ENCODE assay signal across 14 cellular contexts in genomic region chr6:150236544-150236943, GRCh38.
"Had no signal": no experiment of that assay in that cellular context is flagged by ENCODE, and none has a peak within 500 bp of the region (broad histone marks: within the 10 kb centered on the region; RNA-seq: fewer than 3 reads in every experiment).

No MANE protein-coding gene starts in this region.

- H3K27ac Mint-ChIP-seq: activated CD4-positive, alpha-beta memory T cell treated with anti-CD3 and anti-CD28 coated beads, Interleukin-2, amount 10 ng/mL, durations not matched to agents 7 days and 5 days; activated naive CD8-positive, alpha-beta T cell treated with anti-CD3 and anti-CD28 coated beads, Interleukin-2, amount 50 U/mL, for 24 hours; activated T-cell treated with anti-CD3 and anti-CD28 coated beads, Interleukin-2, amount 50 U/mL, for 72 hours had no signal

- H3K4me3 Mint-ChIP-seq: activated CD4-positive, alpha-beta memory T cell treated with anti-CD3 and anti-CD28 coated beads, Interleukin-2, amount 10 ng/mL, durations not matched to agents 7 days and 5 days; activated naive CD8-positive, alpha-beta T cell treated with anti-CD3 and anti-CD28 coated beads, Interleukin-2, amount 50 U/mL, for 24 hours; activated T-cell treated with anti-CD3 and anti-CD28 coated beads, Interleukin-2, amount 50 U/mL, for 72 hours had no signal

- ATAC-seq: activated naive CD8-positive, alpha-beta T cell treated with anti-CD3 and anti-CD28 coated beads, Interleukin-2, amount 50 U/mL, for 24 hours; activated T-cell treated with anti-CD3 and anti-CD28 coated beads, Interleukin-2, amount 50 U/mL, for 72 hours; left lobe of liver had no signal

- H3K36me3 ChIP-seq: esophagus muscularis mucosa, stomach, vagina had no signal

- DNase-seq: activated CD4-positive, alpha-beta memory T cell treated with anti-CD3 and anti-CD28 coated beads, Interleukin-2, amount 10 ng/mL, durations not matched to agents 7 days and 5 days; activated naive CD8-positive, alpha-beta T cell treated with anti-CD3 and anti-CD28 coated beads, Interleukin-2, amount 50 U/mL, for 24 hours; activated T-cell treated with anti-CD3 and anti-CD28 coated beads, Interleukin-2, amount 50 U/mL, for 72 hours; central memory CD4-positive, alpha-beta T cell; cortex of kidney; retina; stimulated activated CD4-positive, alpha-beta T cell treated with anti-CD3 and anti-CD28 coated beads, Interleukin-4, amount 100 ng/mL, for 4 hours; stomach; SW 1271 had no signal

- H3K9me3 ChIP-seq: esophagus muscularis mucosa, stomach, vagina had no signal

- H3K4me3 ChIP-seq: esophagus muscularis mucosa, skin epidermis, stomach, vagina had no signal

- H3K27me3 ChIP-seq: esophagus muscularis mucosa, stomach, vagina had no signal

- H3K27ac ChIP-seq: esophagus muscularis mucosa, skin epidermis, stomach, vagina had no signal

- H3K4me1 ChIP-seq: stomach, vagina had no signal

- FAIRE-seq: astrocyte had no signal
